In the genomic region with DNA sequence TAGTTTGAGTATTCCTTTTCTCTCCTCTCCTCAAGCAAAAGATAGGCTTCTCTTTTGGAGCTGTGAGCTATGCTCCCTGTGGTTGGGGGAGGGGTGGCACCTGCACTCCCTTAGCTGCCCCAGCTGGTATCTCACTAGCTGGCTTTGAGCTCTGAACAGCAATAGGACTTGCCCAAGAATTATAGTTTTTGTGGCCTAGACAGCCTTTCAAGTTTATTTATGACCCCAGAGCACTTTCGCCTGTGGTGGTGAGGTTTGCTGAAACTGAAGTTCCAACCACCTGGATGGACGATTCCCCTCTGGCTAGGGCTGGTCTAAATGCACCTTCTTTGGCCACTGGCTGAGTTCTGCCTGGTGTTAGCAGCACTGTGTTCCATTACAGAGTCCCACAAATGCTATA, we compare ENCODE assay signal across 21 cellular contexts. TPM values are rescaled to one million over a fixed set of nuclear protein-coding genes. Genes with fewer than 3 reads are reported as not detected.
DNase-seq lines count a peak whose midpoint lies in the region; ATAC-seq and TF ChIP-seq lines count a peak whose summit lies in the region.
"Had no signal": no experiment of that assay in that cellular context is flagged by ENCODE, and none has a peak within 500 bp of the region (broad histone marks: within the 10 kb centered on the region; RNA-seq: fewer than 3 reads in every experiment).

No MANE protein-coding gene starts in this region.

- H4K8ac ChIP-seq in IMR-90 (ENCODE audit: low read depth in 2 of 2, low read length in 2 of 2), result no peak overlapping the region

- H3K4me2 ChIP-seq in IMR-90 (ENCODE audit: low read depth, low read length), result no peak overlapping the region
- H3K4me2 ChIP-seq: A549; BLaER1 treated with 17β-estradiol and CSF1 and Interleukin-3, amounts not matched to agents 10 nM and 100 nM had no signal

- no peak for TF ChIP-seq POLR2A in IMR-90 (IDR thresholded peaks at IDR 0.05; ENCODE audit: low read depth, low read length)

- H3K36me3 ChIP-seq in IMR-90 (ENCODE audit: control insufficient read depth, insufficient read depth, low read length), result no peaks in the 10 kb centered on the region

- H4K91ac ChIP-seq in IMR-90 (ENCODE audit: insufficient read depth, low read depth, low read length), result no peak overlapping the region

- no peak overlapping the region for H3K4ac ChIP-seq in IMR-90 (ENCODE audit: low read depth, low read length)

- intact Hi-C loops in IMR-90 (cut with micrococcal nuclease), result no loop called here
- intact Hi-C loops in activated CD4-positive, alpha-beta T cell treated with anti-CD3 and anti-CD28 coated beads for 36 hours (cut with DNase I, micrococcal nuclease), result no loop called here

- H2AK9ac ChIP-seq in IMR-90 (replicated peaks; ENCODE audit: low read depth, low read length, poor library complexity), result peak overlapping the region; percentile 24

- H4K5ac ChIP-seq in IMR-90 (ENCODE audit: low read depth, low read length), result no peak overlapping the region

- TF ChIP-seq RAD21 in IMR-90 (IDR thresholded peaks at IDR 0.05; ENCODE audit: low read length), result no peak

- H3K36me3 Mint-ChIP-seq in nephron progenitor cell (ENCODE audit: low read depth), result peaks cover 25% of the 10 kb centered on the region
- peaks cover 13% of the 10 kb centered on the region for H3K36me3 Mint-ChIP-seq in activated CD4-positive, alpha-beta T cell treated with anti-CD3 and anti-CD28 coated beads for 36 hours (ENCODE audit: low read depth)
- peaks cover 6% of the 10 kb centered on the region for H3K36me3 Mint-ChIP-seq in type B pancreatic cell

- no peaks in the 10 kb centered on the region for H3K27me3 ChIP-seq in IMR-90 (ENCODE audit: control insufficient read depth, insufficient read depth, low read length)
- H3K27me3 ChIP-seq: BLaER1 treated with 17β-estradiol and CSF1 and Interleukin-3, amounts not matched to agents 10 nM and 100 nM; SJCRH30 had no signal

- H3K9me3 ChIP-seq in IMR-90 (ENCODE audit: control insufficient read depth, insufficient read depth, low read length), result no peaks in the 10 kb centered on the region
- H3K9me3 ChIP-seq: A549, SJCRH30 had no signal

- H3K18ac ChIP-seq in IMR-90 (ENCODE audit: low read depth, low read length), result no peak overlapping the region

- ATAC-seq in IMR-90 (ENCODE audit: low read depth) (no peak), HG03442 (IDR thresholded peaks at IDR 0.05; ENCODE audit: unreplicated experiment) (no peak)
- no peak for ATAC-seq in activated CD4-positive, alpha-beta T cell treated with anti-CD3 and anti-CD28 coated beads for 36 hours
- ATAC-seq: A549, SK-N-SH treated with all-trans-retinoic acid at 6 μM for 48 hours, T-helper 17 cell had no signal

- no peak overlapping the region for H3K56ac ChIP-seq in IMR-90 (ENCODE audit: extremely low read depth, insufficient read depth, low read length)

- no peak overlapping the region for H3K9ac ChIP-seq in IMR-90 (ENCODE audit: low read depth, low read length)
- H3K9ac ChIP-seq: BLaER1 treated with 17β-estradiol and CSF1 and Interleukin-3, amounts not matched to agents 10 nM and 100 nM had no signal

- dilution Hi-C loops in IMR-90 (cut with HindIII; ENCODE audit: low sequenced_read_pairs, unreplicated experiment), result no loop called here

- H3K9me3 Mint-ChIP-seq in nephron progenitor cell (peaks cover 24% of the 10 kb centered on the region), type B pancreatic cell (peaks cover 8% of the 10 kb centered on the region)
- H3K9me3 Mint-ChIP-seq in activated CD4-positive, alpha-beta T cell treated with anti-CD3 and anti-CD28 coated beads for 36 hours (ENCODE audit: low read depth), result no peaks in the 10 kb centered on the region

- peaks cover 5% of the 10 kb centered on the region for H3K4me1 Mint-ChIP-seq in nephron progenitor cell
- no peaks in the 10 kb centered on the region for H3K4me1 Mint-ChIP-seq in activated CD4-positive, alpha-beta T cell treated with anti-CD3 and anti-CD28 coated beads for 36 hours
- H3K4me1 Mint-ChIP-seq in type B pancreatic cell (ENCODE audit: unreplicated experiment), result no peaks in the 10 kb centered on the region
- H3K4me1 Mint-ChIP-seq: H9, T-helper 17 cell had no signal

- no peak overlapping the region for H2AK5ac ChIP-seq in IMR-90 (ENCODE audit: low read depth, low read length)

- no peak overlapping the region for H3K4me3 Mint-ChIP-seq in nephron progenitor cell
- no peak overlapping the region for H3K4me3 Mint-ChIP-seq in activated CD4-positive, alpha-beta T cell treated with anti-CD3 and anti-CD28 coated beads for 36 hours
- H3K4me3 Mint-ChIP-seq in type B pancreatic cell, result no peak overlapping the region
- H3K4me3 Mint-ChIP-seq: CD4-positive, alpha-beta T cell; H9; T-helper 17 cell had no signal

- no peak overlapping the region for H3K27ac Mint-ChIP-seq in nephron progenitor cell
- H3K27ac Mint-ChIP-seq in activated CD4-positive, alpha-beta T cell treated with anti-CD3 and anti-CD28 coated beads for 36 hours, result no peak overlapping the region
- H3K27ac Mint-ChIP-seq in type B pancreatic cell, result no peak overlapping the region
- H3K27ac Mint-ChIP-seq: CD4-positive, alpha-beta T cell; H9; T-helper 17 cell had no signal

- H3K27ac ChIP-seq in IMR-90 (ENCODE audit: insufficient read depth, low read length), result no peak overlapping the region
- H3K27ac ChIP-seq: A549; BLaER1 treated with 17β-estradiol and CSF1 and Interleukin-3, amounts not matched to agents 10 nM and 100 nM; SJCRH30 had no signal

- WGBS in IMR-90 (ENCODE audit: extremely low coverage in 2 of 2, insufficient read length in 1 of 2), 2 experiments, result no CpG with 5 or more reads among the region's 2 CpGs

- no peak overlapping the region for H2BK20ac ChIP-seq in IMR-90 (ENCODE audit: low read depth, low read length)

- no peak overlapping the region for H2AFZ ChIP-seq in IMR-90 (replicated peaks; ENCODE audit: low read length, poor library complexity)

- no peak for TF ChIP-seq CTCF in IMR-90 (conservative IDR thresholded peaks at IDR 0.05; ENCODE audit: low read depth, low read length)
- no peak for TF ChIP-seq CTCF in nephron progenitor cell (IDR thresholded peaks at IDR 0.05)
- TF ChIP-seq CTCF in type B pancreatic cell (conservative IDR thresholded peaks at IDR 0.05), result no peak

- H2BK120ac ChIP-seq in IMR-90 (ENCODE audit: low read depth, low read length), result no peak overlapping the region

- H4K20me1 ChIP-seq in IMR-90 (ENCODE audit: insufficient read depth, low read length), result no peaks in the 10 kb centered on the region
- H4K20me1 ChIP-seq: BLaER1 treated with 17β-estradiol and CSF1 and Interleukin-3, amounts not matched to agents 10 nM and 100 nM had no signal

- H3K14ac ChIP-seq in IMR-90 (replicated peaks; ENCODE audit: low read depth, low read length), result no peak overlapping the region

- H3K23ac ChIP-seq in IMR-90 (ENCODE audit: low read depth, low read length), result no peak overlapping the region

- H3K27me3 Mint-ChIP-seq in nephron progenitor cell (ENCODE audit: low read depth, poor library complexity) (peaks cover 6% of the 10 kb centered on the region), type B pancreatic cell (no peaks in the 10 kb centered on the region)
- H3K27me3 Mint-ChIP-seq in activated CD4-positive, alpha-beta T cell treated with anti-CD3 and anti-CD28 coated beads for 36 hours, result no peaks in the 10 kb centered on the region
- H3K27me3 Mint-ChIP-seq: CD4-positive, alpha-beta T cell; T-helper 17 cell had no signal

- H3K79me1 ChIP-seq in IMR-90 (ENCODE audit: low read depth in 1 of 2, low read length in 2 of 2), result no peaks in the 10 kb centered on the region

- in situ Hi-C loops in IMR-90 (cut with MboI; ENCODE audit: low sequenced_read_pairs), result no loop called here

- DNase-seq in ELF-1 (ENCODE audit: low read depth, low spot score) (peak; percentile 1), IMR-90 (no peak), RPMI8226 (peak; percentile 59), nephron progenitor cell (peak; percentile 1), type B pancreatic cell (ENCODE audit: extremely low spot score, unreplicated experiment) (no peak)
- no peak for DNase-seq in activated CD4-positive, alpha-beta T cell treated with anti-CD3 and anti-CD28 coated beads for 36 hours
- DNase-seq: AML-193; CD4-positive, alpha-beta T cell; DMS53; GF-D8; H9; NCI-H2029; NCI-H2227 treated with DMSO at 0.1 percent for 48 hours; NCI-H510A; NCI-H69; SJCRH30; T-helper 17 cell had no signal

- no TSS peak for BruUV-seq in IMR-90 (replicated peaks; lab: Mats Ljungman, UMichigan)

- no peak overlapping the region for H3K4me3 ChIP-seq in IMR-90 (ENCODE audit: insufficient read depth, low read depth, low read length)
- H3K4me3 ChIP-seq: A549; BLaER1 treated with 17β-estradiol and CSF1 and Interleukin-3, amounts not matched to agents 10 nM and 100 nM; SJCRH30 had no signal

- no peaks in the 10 kb centered on the region for H3K4me1 ChIP-seq in IMR-90 (ENCODE audit: control insufficient read depth, insufficient read depth, low read length)
- H3K4me1 ChIP-seq: A549; BLaER1 treated with 17β-estradiol and CSF1 and Interleukin-3, amounts not matched to agents 10 nM and 100 nM; SJCRH30 had no signal

- H2BK5ac ChIP-seq in IMR-90 (ENCODE audit: low read depth, low read length, poor library complexity, severe bottlenecking), result no peak overlapping the region

- CTCF ChIA-PET in IMR-90 (lab: Yijun Ruan, JAX), result no interaction called here
- CTCF ChIA-PET in activated CD4-positive, alpha-beta T cell treated with anti-CD3 and anti-CD28 coated beads for 36 hours (lab: Charles Lee), result interaction anchor here (0.6 kb wide), 1 partner anchor 454 kb away, joined by 4 read pairs; no protein-coding TSS in a partner anchor

- POLR2A ChIA-PET in IMR-90 (lab: Charles Lee; ENCODE audit: unreplicated experiment), result no interaction called here
- POLR2A ChIA-PET in activated CD4-positive, alpha-beta T cell treated with anti-CD3 and anti-CD28 coated beads for 36 hours (lab: Charles Lee), result no interaction called here

- no peaks in the 10 kb centered on the region for H3K9me1 ChIP-seq in IMR-90 (ENCODE audit: insufficient read depth, low read length)

- H2BK15ac ChIP-seq in IMR-90 (ENCODE audit: low read depth, low read length), result no peak overlapping the region

TF ChIP-seq in IMR-90, 13 proteins besides CTCF, POLR2A, EP300 and RAD21 (continues in another document):
- TF ChIP-seq SMC3 (IDR thresholded peaks at IDR 0.05; ENCODE audit: low read depth, low read length) (no peak), RCOR1 (IDR thresholded peaks at IDR 0.05; ENCODE audit: insufficient replicate concordance, low read length) (no peak), CHD1 (IDR thresholded peaks at IDR 0.05; ENCODE audit: low read depth, low read length) (no peak), RFX5 (IDR thresholded peaks at IDR 0.05; ENCODE audit: low read depth, low read length) (no peak), NFE2L2 (IDR thresholded peaks at IDR 0.05; ENCODE audit: low read depth, low read length) (no peak), CEBPB (IDR thresholded peaks at IDR 0.05; ENCODE audit: low read depth, low read length) (no peak), MAZ (IDR thresholded peaks at IDR 0.05; ENCODE audit: borderline replicate concordance, low read depth, low read length) (no peak)

RNA-seq across cellular contexts. Expression of a gene that starts 37.1 kb away (rescaled TPM):
- 0.72 and 0.83 TPM in 2 replicates for total RNA-seq in IMR-90 (2012; rRNA removed)
- 1.1 and 1.5 TPM in 2 replicates for polyA plus RNA-seq in IMR-90 (2012; rRNA removed)
- 0.83 and 1.4 TPM in 2 replicates for polyA plus RNA-seq in IMR-90 (2012; cell fraction: cytosol; rRNA removed)
- polyA plus RNA-seq in IMR-90 (2012; cell fraction: nucleus; rRNA removed; ENCODE audit: low replicate concordance), result 2.5 and 4.2 TPM in 2 replicates
- total RNA-seq in activated CD4-positive, alpha-beta T cell treated with anti-CD3 and anti-CD28 coated beads for 36 hours, result under 1 TPM; 0.41 to 0.76 TPM
- 1.3 TPM in 2 replicates for total RNA-seq in type B pancreatic cell (ENCODE audit: low replicate concordance)

Comparison
In these comparisons a context has a peak if more than half of its experiments do, and no peak if none do; other contexts are left out.
1. DNase-seq: peak in ELF-1 (single experiment), RPMI8226 (single experiment) and nephron progenitor cell (single experiment); none in IMR-90 (single experiment), activated CD4-positive, alpha-beta T cell treated with anti-CD3 and anti-CD28 coated beads for 36 hours (single experiment) and type B pancreatic cell (single experiment).